In genomic region chr14:98925362-98926040, GRCh38 we compare ENCODE assay signal across 23 cellular contexts.
DNase-seq lines count a peak whose midpoint lies in the region; ATAC-seq and TF ChIP-seq lines count a peak whose summit lies in the region.
"Had no signal": no experiment of that assay in that cellular context is flagged by ENCODE, and none has a peak within 500 bp of the region (broad histone marks: within the 10 kb centered on the region; RNA-seq: fewer than 3 reads in every experiment).

No MANE protein-coding gene starts in this region.

- intact Hi-C loops in CD8-positive, alpha-beta T cell (cut with DNase I, micrococcal nuclease): no loop called here
- intact Hi-C loops in sciatic nerve (cut with DNase I): no loop called here

- no peaks in the 10 kb centered on the region for H3K9me3 ChIP-seq in CD8-positive, alpha-beta T cell (ENCODE audit: low read length)
- H3K9me3 ChIP-seq in RWPE2 (ENCODE audit: severe bottlenecking): no peaks in the 10 kb centered on the region
- H3K9me3 ChIP-seq: lower lobe of right lung, SJSA1 had no signal

- H3K4me1 ChIP-seq in CD8-positive, alpha-beta T cell (ENCODE audit: insufficient read depth, low read length): peaks cover 37% of the 10 kb centered on the region
- H3K4me1 ChIP-seq in RWPE2 (ENCODE audit: insufficient read depth, poor library complexity, severe bottlenecking): peaks cover 4% of the 10 kb centered on the region
- H3K4me1 ChIP-seq: gastroesophageal sphincter, lower lobe of right lung, SJSA1 had no signal

- H3K9me3 Mint-ChIP-seq in activated T-cell treated with anti-CD3 and anti-CD28 coated beads, Interleukin-2, amount 50 U/mL, for 4 hours: peaks cover 10% of the 10 kb centered on the region
- H3K9me3 Mint-ChIP-seq in CD8-positive, alpha-beta T cell: peaks cover 6% of the 10 kb centered on the region
- H3K9me3 Mint-ChIP-seq: natural killer cell treated with Interleukin-12 subunit alpha and Interleukin-12 subunit beta and Interleukin-15 and Interleukin-18, amount 100 ng/mL, for 72 hours had no signal

- H3K4me3 ChIP-seq in CD8-positive, alpha-beta T cell (ENCODE audit: low read depth, low read length): peak overlapping the region; percentile 14
- H3K4me3 ChIP-seq in RWPE2 (ENCODE audit: severe bottlenecking): no peak overlapping the region
- H3K4me3 ChIP-seq: gastroesophageal sphincter, GM12878, lower lobe of right lung, SJSA1 had no signal

- no peaks in the 10 kb centered on the region for H3K27me3 ChIP-seq in CD8-positive, alpha-beta T cell (ENCODE audit: insufficient read depth, low read length)
- no peaks in the 10 kb centered on the region for H3K27me3 ChIP-seq in RWPE2 (ENCODE audit: insufficient read depth, poor library complexity, severe bottlenecking)
- H3K27me3 ChIP-seq: gastroesophageal sphincter, SJSA1 had no signal

- H3K27ac Mint-ChIP-seq in CD8-positive, alpha-beta T cell: peak overlapping the region; percentile 85
- H3K27ac Mint-ChIP-seq: natural killer cell treated with Interleukin-12 subunit alpha and Interleukin-12 subunit beta and Interleukin-15 and Interleukin-18, amount 100 ng/mL, for 72 hours; stimulated activated memory B cell treated with anti-CD40 and anti-IgM and Interleukin-4, amounts not matched to agents 10 μg/mL and 1 μg/mL and 100 μg/mL, for 72 hours had no signal

- H3K27me3 Mint-ChIP-seq in activated T-cell treated with anti-CD3 and anti-CD28 coated beads, Interleukin-2, amount 50 U/mL, for 4 hours (ENCODE audit: low read depth): no peaks in the 10 kb centered on the region
- H3K27me3 Mint-ChIP-seq in CD8-positive, alpha-beta T cell (ENCODE audit: low read depth): no peaks in the 10 kb centered on the region
- H3K27me3 Mint-ChIP-seq: IgD-negative memory B cell; stimulated activated memory B cell treated with anti-CD40 and anti-IgM and Interleukin-4, amounts not matched to agents 10 μg/mL and 1 μg/mL and 100 μg/mL, for 72 hours had no signal

- POLR2A ChIA-PET in CD8-positive, alpha-beta T cell (lab: Charles Lee): interaction anchor here (0.8 to 1.5 kb wide), 5 partner anchors 13 to 347 kb away, joined by 3 to 6 read pairs (median 3); partner anchors contain the start of gene BCL11B

- no peak for DNase-seq in activated T-cell treated with anti-CD3 and anti-CD28 coated beads, Interleukin-2, amount 50 U/mL, for 4 hours
- DNase-seq in activated T-cell treated with anti-CD3 and anti-CD28 coated beads for 4 hours (no peak), RWPE2 (ENCODE audit: low spot score) (peak; percentile 18), sciatic nerve (ENCODE audit: low spot score) (peak; percentile 19), GM03348 (ENCODE audit: low spot score) (no peak)
- DNase-seq in CD8-positive, alpha-beta T cell: no peak
- DNase-seq: AML-193, amygdala, DMS 273 treated with DMSO at 0.1 percent for 48 hours, EL, lower lobe of right lung, NCI-H1092, NCI-H1694, NCI-H774, occipital lobe, WERI-Rb-1 had no signal

- CTCF ChIA-PET in CD8-positive, alpha-beta T cell (lab: Charles Lee): no interaction called here

- ATAC-seq in activated T-cell treated with anti-CD3 and anti-CD28 coated beads, Interleukin-2, amount 50 U/mL, for 4 hours: peak; percentile 23 to 25
- no peak for ATAC-seq in CD8-positive, alpha-beta T cell
- ATAC-seq in RWPE2 (ENCODE audit: low read depth) (no peak), sciatic nerve (no peak), GM18517 (IDR thresholded peaks at IDR 0.05; ENCODE audit: unreplicated experiment) (no peak)
- ATAC-seq: gastroesophageal sphincter; GM12878; lower lobe of right lung; natural killer cell treated with Interleukin-12 subunit alpha and Interleukin-12 subunit beta and Interleukin-15 and Interleukin-18, amount 100 ng/mL, for 72 hours; stimulated activated memory B cell treated with anti-CD40 and anti-IgM and Interleukin-4, amounts not matched to agents 10 μg/mL and 1 μg/mL and 100 μg/mL, for 72 hours had no signal

- H3K4me1 Mint-ChIP-seq in activated T-cell treated with anti-CD3 and anti-CD28 coated beads, Interleukin-2, amount 50 U/mL, for 4 hours (ENCODE audit: low read depth): peaks cover 38% of the 10 kb centered on the region
- H3K4me1 Mint-ChIP-seq in CD8-positive, alpha-beta T cell (ENCODE audit: low read depth): peaks cover 49% of the 10 kb centered on the region
- H3K4me1 Mint-ChIP-seq: stimulated activated memory B cell treated with anti-CD40 and anti-IgM and Interleukin-4, amounts not matched to agents 10 μg/mL and 1 μg/mL and 100 μg/mL, for 72 hours had no signal

- H3K36me3 ChIP-seq in CD8-positive, alpha-beta T cell (ENCODE audit: insufficient read depth, low read length): no peaks in the 10 kb centered on the region
- no peaks in the 10 kb centered on the region for H3K36me3 ChIP-seq in RWPE2 (ENCODE audit: low read depth)
- H3K36me3 ChIP-seq: gastroesophageal sphincter, lower lobe of right lung, SJSA1, WERI-Rb-1 had no signal

- H3K4me3 Mint-ChIP-seq in activated T-cell treated with anti-CD3 and anti-CD28 coated beads, Interleukin-2, amount 50 U/mL, for 4 hours: peak overlapping the region; percentile 35
- H3K4me3 Mint-ChIP-seq in CD8-positive, alpha-beta T cell: peak overlapping the region; percentile 53
- H3K4me3 Mint-ChIP-seq: IgD-negative memory B cell; natural killer cell treated with Interleukin-12 subunit alpha and Interleukin-12 subunit beta and Interleukin-15 and Interleukin-18, amount 100 ng/mL, for 72 hours; stimulated activated memory B cell treated with anti-CD40 and anti-IgM and Interleukin-4, amounts not matched to agents 10 μg/mL and 1 μg/mL and 100 μg/mL, for 72 hours had no signal

- peak overlapping the region; percentile 10 for H3K27ac ChIP-seq in CD8-positive, alpha-beta T cell (ENCODE audit: low read depth, low read length)
- no peak overlapping the region for H3K27ac ChIP-seq in RWPE2 (ENCODE audit: poor library complexity, severe bottlenecking)
- H3K27ac ChIP-seq: gastroesophageal sphincter, lower lobe of right lung, SJSA1, WERI-Rb-1 had no signal

- TF ChIP-seq CTCF in CD8-positive, alpha-beta T cell (IDR thresholded peaks at IDR 0.05): no peak
- no peak for TF ChIP-seq CTCF in RWPE2 (IDR thresholded peaks at IDR 0.05; ENCODE audit: poor library complexity, severe bottlenecking)

- no peaks in the 10 kb centered on the region for H3K36me3 Mint-ChIP-seq in activated T-cell treated with anti-CD3 and anti-CD28 coated beads, Interleukin-2, amount 50 U/mL, for 4 hours (ENCODE audit: insufficient read depth)
- H3K36me3 Mint-ChIP-seq in CD8-positive, alpha-beta T cell: no peaks in the 10 kb centered on the region
- H3K36me3 Mint-ChIP-seq: natural killer cell treated with Interleukin-12 subunit alpha and Interleukin-12 subunit beta and Interleukin-15 and Interleukin-18, amount 100 ng/mL, for 72 hours; stimulated activated memory B cell treated with anti-CD40 and anti-IgM and Interleukin-4, amounts not matched to agents 10 μg/mL and 1 μg/mL and 100 μg/mL, for 72 hours had no signal

Comparison
In these comparisons a context has a peak if more than half of its experiments do, and no peak if none do; other contexts are left out.
1. ATAC-seq: peak in activated T-cell treated with anti-CD3 and anti-CD28 coated beads, Interleukin-2, amount 50 U/mL, for 4 hours (2 of 2); none in CD8-positive, alpha-beta T cell (single experiment), RWPE2 (single experiment), sciatic nerve (single experiment) and GM18517 (single experiment).
2. DNase-seq: peak in RWPE2 (single experiment) and sciatic nerve (single experiment); none in activated T-cell treated with anti-CD3 and anti-CD28 coated beads, Interleukin-2, amount 50 U/mL, for 4 hours (single experiment), activated T-cell treated with anti-CD3 and anti-CD28 coated beads for 4 hours (single experiment), CD8-positive, alpha-beta T cell (0 of 7) and GM03348 (single experiment).